In genomic region chr16:85029981-85030381, GRCh38 we compare ENCODE assay signal across 11 cellular contexts. TPM values are rescaled to one million over a fixed set of nuclear protein-coding genes. Genes with fewer than 3 reads are reported as not detected.
DNase-seq lines count a peak whose midpoint lies in the region; ATAC-seq and TF ChIP-seq lines count a peak whose summit lies in the region.
"Had no signal": no experiment of that assay in that cellular context is flagged by ENCODE, and none has a peak within 500 bp of the region (broad histone marks: within the 10 kb centered on the region; RNA-seq: fewer than 3 reads in every experiment).

No MANE protein-coding gene starts in this region.

- no peak for DNase-seq in activated T-cell treated with anti-CD3 and anti-CD28 coated beads, Interleukin-2, amount 50 U/mL, for 72 hours
- no peak for DNase-seq in activated T-cell treated with anti-CD3 and anti-CD28 coated beads for 4 hours
- no peak for DNase-seq in activated naive CD8-positive, alpha-beta T cell treated with anti-CD3 and anti-CD28 coated beads for 36 hours
- DNase-seq in right atrium auricular region (ENCODE audit: low spot score), result no peak
- DNase-seq in type B pancreatic cell (ENCODE audit: extremely low spot score, unreplicated experiment), result no peak
- DNase-seq in HuH-7 (ENCODE audit: low spot score), result no peak
- no peak for DNase-seq in EL
- DNase-seq: aorta, NCI-H1436, retina had no signal

- H3K9me3 ChIP-seq in right atrium auricular region, result no peaks in the 10 kb centered on the region

- H3K27ac Mint-ChIP-seq in activated T-cell treated with anti-CD3 and anti-CD28 coated beads, Interleukin-2, amount 50 U/mL, for 72 hours, result peak overlapping the region; percentile 98
- H3K27ac Mint-ChIP-seq in activated naive CD8-positive, alpha-beta T cell treated with anti-CD3 and anti-CD28 coated beads for 36 hours, result peak overlapping the region; percentile 11
- peak overlapping the region; percentile 89 for H3K27ac Mint-ChIP-seq in type B pancreatic cell

- H3K27me3 ChIP-seq in right atrium auricular region, result no peaks in the 10 kb centered on the region

- no peaks in the 10 kb centered on the region for H3K9me3 Mint-ChIP-seq in activated T-cell treated with anti-CD3 and anti-CD28 coated beads, Interleukin-2, amount 50 U/mL, for 72 hours
- H3K9me3 Mint-ChIP-seq in activated naive CD8-positive, alpha-beta T cell treated with anti-CD3 and anti-CD28 coated beads for 36 hours, result no peaks in the 10 kb centered on the region
- no peaks in the 10 kb centered on the region for H3K9me3 Mint-ChIP-seq in type B pancreatic cell

- H3K4me1 ChIP-seq in right atrium auricular region, result peaks cover 0 to 32% of the 10 kb centered on the region in 2 donors

- H3K4me3 ChIP-seq in right atrium auricular region, result no peak overlapping the region

- H3K36me3 Mint-ChIP-seq in activated T-cell treated with anti-CD3 and anti-CD28 coated beads, Interleukin-2, amount 50 U/mL, for 72 hours (ENCODE audit: insufficient read depth in 2 of 2), result peaks cover 0 to 3% of the 10 kb centered on the region in 2 donors
- no peaks in the 10 kb centered on the region for H3K36me3 Mint-ChIP-seq in activated naive CD8-positive, alpha-beta T cell treated with anti-CD3 and anti-CD28 coated beads for 36 hours
- H3K36me3 Mint-ChIP-seq in type B pancreatic cell, result no peaks in the 10 kb centered on the region

- peak overlapping the region; percentile 95 to 96 for H3K4me3 Mint-ChIP-seq in activated T-cell treated with anti-CD3 and anti-CD28 coated beads, Interleukin-2, amount 50 U/mL, for 72 hours
- no peak overlapping the region for H3K4me3 Mint-ChIP-seq in activated naive CD8-positive, alpha-beta T cell treated with anti-CD3 and anti-CD28 coated beads for 36 hours
- H3K4me3 Mint-ChIP-seq in type B pancreatic cell, result peak overlapping the region; percentile 82

- H3K27me3 Mint-ChIP-seq in activated T-cell treated with anti-CD3 and anti-CD28 coated beads, Interleukin-2, amount 50 U/mL, for 72 hours (ENCODE audit: low read depth), result no peaks in the 10 kb centered on the region
- H3K27me3 Mint-ChIP-seq in activated naive CD8-positive, alpha-beta T cell treated with anti-CD3 and anti-CD28 coated beads for 36 hours, result no peaks in the 10 kb centered on the region
- H3K27me3 Mint-ChIP-seq in type B pancreatic cell, result peaks cover 22% of the 10 kb centered on the region

- H3K27ac ChIP-seq in right atrium auricular region, result peak overlapping the region; percentile 31 to 83

- no peak for ATAC-seq in activated T-cell treated with anti-CD3 and anti-CD28 coated beads, Interleukin-2, amount 50 U/mL, for 72 hours (replicated peaks in 1 of 2)
- no peak for ATAC-seq in HG03095 (IDR thresholded peaks at IDR 0.05; ENCODE audit: unreplicated experiment)

- no peak for TF ChIP-seq CTCF in right atrium auricular region (IDR thresholded peaks at IDR 0.05)
- TF ChIP-seq CTCF in type B pancreatic cell (conservative IDR thresholded peaks at IDR 0.05), result no peak

- peaks cover 6% of the 10 kb centered on the region for H3K36me3 ChIP-seq in right atrium auricular region

- H3K4me1 Mint-ChIP-seq in activated T-cell treated with anti-CD3 and anti-CD28 coated beads, Interleukin-2, amount 50 U/mL, for 72 hours (ENCODE audit: low read depth), result peaks cover 60% of the 10 kb centered on the region
- H3K4me1 Mint-ChIP-seq in activated naive CD8-positive, alpha-beta T cell treated with anti-CD3 and anti-CD28 coated beads for 36 hours, result peaks cover 34% of the 10 kb centered on the region
- H3K4me1 Mint-ChIP-seq in type B pancreatic cell (ENCODE audit: unreplicated experiment), result peaks cover 26% of the 10 kb centered on the region

RNA-seq across cellular contexts. Expression of gene KIAA0513, which starts 2.4 kb away (rescaled TPM):
- total RNA-seq in activated T-cell treated with anti-CD3 and anti-CD28 coated beads, Interleukin-2, amount 50 U/mL, for 72 hours, result 10 to 100 TPM; 10.6 to 14.5 TPM
- 1 to 10 TPM; 2.4 to 3.3 TPM for total RNA-seq in activated naive CD8-positive, alpha-beta T cell treated with anti-CD3 and anti-CD28 coated beads for 36 hours
- total RNA-seq in right atrium auricular region, result 10 to 100 TPM; 12.6 to 14.1 TPM
- total RNA-seq in type B pancreatic cell (ENCODE audit: low replicate concordance), result 12.9 and 30.4 TPM in 2 replicates

RNA-seq across cellular contexts. Expression of gene ZDHHC7, which starts 18.6 kb away (rescaled TPM):
- total RNA-seq in activated T-cell treated with anti-CD3 and anti-CD28 coated beads, Interleukin-2, amount 50 U/mL, for 72 hours, result 10 to 100 TPM; 27.5 to 33.7 TPM
- 10 to 100 TPM; 27.4 to 30.0 TPM for total RNA-seq in activated naive CD8-positive, alpha-beta T cell treated with anti-CD3 and anti-CD28 coated beads for 36 hours
- 10 to 100 TPM; 36.0 to 48.7 TPM for total RNA-seq in right atrium auricular region
- total RNA-seq in type B pancreatic cell (ENCODE audit: low replicate concordance), result 47.1 and 55.0 TPM in 2 replicates

Comparison
In these comparisons a context has a peak if more than half of its experiments do, and no peak if none do; other contexts are left out.
1. H3K27ac Mint-ChIP-seq: peak in every context shown above with its lines; median percentile 98 in activated T-cell treated with anti-CD3 and anti-CD28 coated beads, Interleukin-2, amount 50 U/mL, for 72 hours; 89 in type B pancreatic cell; 11 in activated naive CD8-positive, alpha-beta T cell treated with anti-CD3 and anti-CD28 coated beads for 36 hours.